ENCODE assay signal across 2 cellular contexts in the genomic region with DNA sequence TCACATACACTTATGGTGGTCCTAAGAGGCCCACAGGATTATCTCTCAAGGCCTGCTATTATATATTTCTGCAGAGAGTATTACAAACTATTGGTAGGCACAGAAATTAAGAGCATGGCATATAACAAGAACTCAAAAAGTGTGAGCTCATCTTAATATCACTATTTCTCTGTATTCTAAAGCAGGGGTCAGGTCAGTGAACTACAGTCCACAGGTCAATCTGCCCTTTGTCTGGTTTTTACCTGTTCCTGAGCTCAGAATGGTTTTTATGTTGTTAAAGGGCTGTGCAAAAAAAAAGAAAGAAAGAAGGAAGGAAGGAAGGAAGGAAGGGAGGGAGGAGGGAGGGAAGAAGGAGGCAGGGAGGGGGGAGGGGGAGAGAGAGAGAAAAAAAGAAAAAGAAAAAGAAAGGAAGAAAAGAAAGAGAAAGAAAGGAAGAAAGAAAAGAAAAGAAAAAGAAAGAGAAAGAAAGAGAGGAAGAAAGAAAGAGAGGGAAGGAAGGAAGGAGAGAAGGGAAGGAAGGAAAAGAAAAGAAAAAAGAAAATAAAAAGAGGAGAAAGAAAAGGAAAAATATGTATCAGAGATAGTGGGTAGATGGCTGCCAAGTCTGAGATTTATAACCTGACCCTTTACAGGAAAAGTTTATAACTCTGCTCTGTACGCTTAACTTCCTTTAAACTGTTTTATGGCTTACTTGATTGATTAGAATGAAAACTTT.
TF ChIP-seq lines count a peak whose summit lies in the region.

No MANE protein-coding gene starts in this region.

TF ChIP-seq in WTC11, 78 proteins besides CTCF, POLR2A, EP300 and RAD21:
- no peak for TF ChIP-seq ZNF219 (CRISPR knock-in tag; IDR thresholded peaks at IDR 0.05; ENCODE audit: borderline replicate concordance)
- TF ChIP-seq, protein P1, sequence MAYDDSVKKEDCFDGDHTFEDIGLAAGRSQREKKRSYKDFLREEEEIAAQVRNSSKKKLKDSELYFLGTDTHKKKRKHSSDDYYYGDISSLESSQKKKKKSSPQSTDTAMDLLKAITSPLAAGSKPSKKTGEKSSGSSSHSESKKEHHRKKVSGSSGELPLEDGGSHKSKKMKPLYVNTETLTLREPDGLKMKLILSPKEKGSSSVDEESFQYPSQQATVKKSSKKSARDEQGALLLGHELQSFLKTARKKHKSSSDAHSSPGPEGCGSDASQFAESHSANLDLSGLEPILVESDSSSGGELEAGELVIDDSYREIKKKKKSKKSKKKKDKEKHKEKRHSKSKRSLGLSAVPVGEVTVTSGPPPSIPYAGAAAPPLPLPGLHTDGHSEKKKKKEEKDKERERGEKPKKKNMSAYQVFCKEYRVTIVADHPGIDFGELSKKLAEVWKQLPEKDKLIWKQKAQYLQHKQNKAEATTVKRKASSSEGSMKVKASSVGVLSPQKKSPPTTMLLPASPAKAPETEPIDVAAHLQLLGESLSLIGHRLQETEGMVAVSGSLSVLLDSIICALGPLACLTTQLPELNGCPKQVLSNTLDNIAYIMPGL (CRISPR knock-in tag; IDR thresholded peaks at IDR 0.05), result no peak
- TF ChIP-seq, protein P2, sequence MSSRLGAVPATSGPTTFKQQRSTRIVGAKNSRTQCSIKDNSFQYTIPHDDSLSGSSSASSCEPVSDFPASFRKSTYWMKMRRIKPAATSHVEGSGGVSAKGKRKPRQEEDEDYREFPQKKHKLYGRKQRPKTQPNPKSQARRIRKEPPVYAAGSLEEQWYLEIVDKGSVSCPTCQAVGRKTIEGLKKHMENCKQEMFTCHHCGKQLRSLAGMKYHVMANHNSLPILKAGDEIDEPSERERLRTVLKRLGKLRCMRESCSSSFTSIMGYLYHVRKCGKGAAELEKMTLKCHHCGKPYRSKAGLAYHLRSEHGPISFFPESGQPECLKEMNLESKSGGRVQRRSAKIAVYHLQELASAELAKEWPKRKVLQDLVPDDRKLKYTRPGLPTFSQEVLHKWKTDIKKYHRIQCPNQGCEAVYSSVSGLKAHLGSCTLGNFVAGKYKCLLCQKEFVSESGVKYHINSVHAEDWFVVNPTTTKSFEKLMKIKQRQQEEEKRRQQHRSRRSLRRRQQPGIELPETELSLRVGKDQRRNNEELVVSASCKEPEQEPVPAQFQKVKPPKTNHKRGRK (CRISPR knock-in tag; IDR thresholded peaks at IDR 0.05; ENCODE audit: borderline replicate concordance), result peak; percentile 90; the same call in 1 of the 2 replicates
- no peak for TF ChIP-seq NR3C1 (CRISPR knock-in tag; conservative IDR thresholded peaks at IDR 0.05; ENCODE audit: low read depth)
- TF ChIP-seq, protein P3, sequence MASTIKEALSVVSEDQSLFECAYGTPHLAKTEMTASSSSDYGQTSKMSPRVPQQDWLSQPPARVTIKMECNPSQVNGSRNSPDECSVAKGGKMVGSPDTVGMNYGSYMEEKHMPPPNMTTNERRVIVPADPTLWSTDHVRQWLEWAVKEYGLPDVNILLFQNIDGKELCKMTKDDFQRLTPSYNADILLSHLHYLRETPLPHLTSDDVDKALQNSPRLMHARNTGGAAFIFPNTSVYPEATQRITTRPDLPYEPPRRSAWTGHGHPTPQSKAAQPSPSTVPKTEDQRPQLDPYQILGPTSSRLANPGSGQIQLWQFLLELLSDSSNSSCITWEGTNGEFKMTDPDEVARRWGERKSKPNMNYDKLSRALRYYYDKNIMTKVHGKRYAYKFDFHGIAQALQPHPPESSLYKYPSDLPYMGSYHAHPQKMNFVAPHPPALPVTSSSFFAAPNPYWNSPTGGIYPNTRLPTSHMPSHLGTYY (CRISPR knock-in tag; IDR thresholded peaks at IDR 0.05), result no peak
- TF ChIP-seq, protein P4, sequence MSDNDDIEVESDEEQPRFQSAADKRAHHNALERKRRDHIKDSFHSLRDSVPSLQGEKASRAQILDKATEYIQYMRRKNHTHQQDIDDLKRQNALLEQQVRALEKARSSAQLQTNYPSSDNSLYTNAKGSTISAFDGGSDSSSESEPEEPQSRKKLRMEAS (CRISPR knock-in tag; IDR thresholded peaks at IDR 0.05), result no peak

TF ChIP-seq in HepG2, 621 proteins besides CTCF, POLR2A, EP300 and RAD21:
- TF ChIP-seq MBNL3 (CRISPR knock-in tag; conservative IDR thresholded peaks at IDR 0.05) (no peak), ARHGAP35 (CRISPR knock-in tag; IDR thresholded peaks at IDR 0.05; ENCODE audit: borderline replicate concordance) (no peak), ZNF761 (CRISPR knock-in tag; conservative IDR thresholded peaks at IDR 0.05) (no peak), SMARCC2 (IDR thresholded peaks at IDR 0.05) (no peak), CBX5 (CRISPR knock-in tag; IDR thresholded peaks at IDR 0.05; ENCODE audit: borderline replicate concordance) (no peak), GPN1 (CRISPR knock-in tag; IDR thresholded peaks at IDR 0.05; ENCODE audit: borderline replicate concordance) (no peak), ZNF557 (CRISPR knock-in tag; IDR thresholded peaks at IDR 0.05) (no peak), ZNF431 (CRISPR knock-in tag; IDR thresholded peaks at IDR 0.05; ENCODE audit: borderline replicate concordance, low read depth) (no peak), ZNF232 (CRISPR knock-in tag; IDR thresholded peaks at IDR 0.05; ENCODE audit: borderline replicate concordance) (no peak), ZNF670 (CRISPR knock-in tag; IDR thresholded peaks at IDR 0.05; ENCODE audit: borderline replicate concordance) (no peak), RBM22 (optimal IDR thresholded peaks at IDR 0.05; ENCODE audit: low read length) (no peak), HNF4A (CRISPR knock-in tag; IDR thresholded peaks at IDR 0.05) (peak; percentile 14; the same call in 1 of the 2 replicates), HNRNPK (IDR thresholded peaks at IDR 0.05; ENCODE audit: low read depth, low read length, poor library complexity, severe bottlenecking) (peak; percentile 63)
- TF ChIP-seq, protein P5, sequence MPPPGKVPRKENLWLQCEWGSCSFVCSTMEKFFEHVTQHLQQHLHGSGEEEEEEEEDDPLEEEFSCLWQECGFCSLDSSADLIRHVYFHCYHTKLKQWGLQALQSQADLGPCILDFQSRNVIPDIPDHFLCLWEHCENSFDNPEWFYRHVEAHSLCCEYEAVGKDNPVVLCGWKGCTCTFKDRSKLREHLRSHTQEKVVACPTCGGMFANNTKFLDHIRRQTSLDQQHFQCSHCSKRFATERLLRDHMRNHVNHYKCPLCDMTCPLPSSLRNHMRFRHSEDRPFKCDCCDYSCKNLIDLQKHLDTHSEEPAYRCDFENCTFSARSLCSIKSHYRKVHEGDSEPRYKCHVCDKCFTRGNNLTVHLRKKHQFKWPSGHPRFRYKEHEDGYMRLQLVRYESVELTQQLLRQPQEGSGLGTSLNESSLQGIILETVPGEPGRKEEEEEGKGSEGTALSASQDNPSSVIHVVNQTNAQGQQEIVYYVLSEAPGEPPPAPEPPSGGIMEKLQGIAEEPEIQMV (CRISPR knock-in tag; IDR thresholded peaks at IDR 0.05; ENCODE audit: low read depth), result no peak
- TF ChIP-seq, protein P6, sequence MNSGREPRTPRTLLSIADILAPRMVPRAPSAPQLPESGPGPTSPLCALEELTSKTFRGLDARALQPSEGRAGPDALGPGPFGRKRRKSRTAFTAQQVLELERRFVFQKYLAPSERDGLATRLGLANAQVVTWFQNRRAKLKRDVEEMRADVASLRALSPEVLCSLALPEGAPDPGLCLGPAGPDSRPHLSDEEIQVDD (CRISPR knock-in tag; IDR thresholded peaks at IDR 0.05; ENCODE audit: borderline replicate concordance), result no peak
- TF ChIP-seq, protein P7, sequence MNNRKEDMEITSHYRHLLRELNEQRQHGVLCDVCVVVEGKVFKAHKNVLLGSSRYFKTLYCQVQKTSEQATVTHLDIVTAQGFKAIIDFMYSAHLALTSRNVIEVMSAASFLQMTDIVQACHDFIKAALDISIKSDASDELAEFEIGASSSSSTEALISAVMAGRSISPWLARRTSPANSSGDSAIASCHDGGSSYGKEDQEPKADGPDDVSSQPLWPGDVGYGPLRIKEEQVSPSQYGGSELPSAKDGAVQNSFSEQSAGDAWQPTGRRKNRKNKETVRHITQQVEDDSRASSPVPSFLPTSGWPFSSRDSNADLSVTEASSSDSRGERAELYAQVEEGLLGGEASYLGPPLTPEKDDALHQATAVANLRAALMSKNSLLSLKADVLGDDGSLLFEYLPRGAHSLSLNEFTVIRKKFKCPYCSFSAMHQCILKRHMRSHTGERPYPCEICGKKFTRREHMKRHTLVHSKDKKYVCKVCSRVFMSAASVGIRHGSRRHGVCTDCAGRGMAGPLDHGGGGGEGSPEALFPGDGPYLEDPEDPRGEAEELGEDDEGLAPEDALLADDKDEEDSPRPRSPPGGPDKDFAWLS (CRISPR knock-in tag; IDR thresholded peaks at IDR 0.05; ENCODE audit: borderline replicate concordance), result no peak
- TF ChIP-seq, protein P8, sequence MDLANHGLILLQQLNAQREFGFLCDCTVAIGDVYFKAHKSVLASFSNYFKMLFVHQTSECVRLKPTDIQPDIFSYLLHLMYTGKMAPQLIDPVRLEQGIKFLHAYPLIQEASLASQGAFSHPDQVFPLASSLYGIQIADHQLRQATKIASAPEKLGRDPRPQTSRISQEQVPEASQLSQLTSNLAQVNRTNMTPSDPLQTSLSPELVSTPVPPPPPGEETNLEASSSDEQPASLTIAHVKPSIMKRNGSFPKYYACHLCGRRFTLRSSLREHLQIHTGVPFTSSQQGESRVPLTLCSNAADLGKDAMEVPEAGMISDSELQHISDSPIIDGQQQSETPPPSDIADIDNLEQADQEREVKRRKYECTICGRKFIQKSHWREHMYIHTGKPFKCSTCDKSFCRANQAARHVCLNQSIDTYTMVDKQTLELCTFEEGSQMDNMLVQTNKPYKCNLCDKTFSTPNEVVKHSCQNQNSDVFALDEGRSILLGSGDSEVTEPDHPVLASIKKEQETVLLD (CRISPR knock-in tag; IDR thresholded peaks at IDR 0.05; ENCODE audit: low read depth), result no peak
- TF ChIP-seq, protein P2 (CRISPR knock-in tag; IDR thresholded peaks at IDR 0.05), result peak; percentile 66; the same call in 1 of the 2 replicates
- TF ChIP-seq, protein P9, sequence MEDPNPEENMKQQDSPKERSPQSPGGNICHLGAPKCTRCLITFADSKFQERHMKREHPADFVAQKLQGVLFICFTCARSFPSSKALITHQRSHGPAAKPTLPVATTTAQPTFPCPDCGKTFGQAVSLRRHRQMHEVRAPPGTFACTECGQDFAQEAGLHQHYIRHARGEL (CRISPR knock-in tag; IDR thresholded peaks at IDR 0.05), result no peak
- TF ChIP-seq, protein P10, sequence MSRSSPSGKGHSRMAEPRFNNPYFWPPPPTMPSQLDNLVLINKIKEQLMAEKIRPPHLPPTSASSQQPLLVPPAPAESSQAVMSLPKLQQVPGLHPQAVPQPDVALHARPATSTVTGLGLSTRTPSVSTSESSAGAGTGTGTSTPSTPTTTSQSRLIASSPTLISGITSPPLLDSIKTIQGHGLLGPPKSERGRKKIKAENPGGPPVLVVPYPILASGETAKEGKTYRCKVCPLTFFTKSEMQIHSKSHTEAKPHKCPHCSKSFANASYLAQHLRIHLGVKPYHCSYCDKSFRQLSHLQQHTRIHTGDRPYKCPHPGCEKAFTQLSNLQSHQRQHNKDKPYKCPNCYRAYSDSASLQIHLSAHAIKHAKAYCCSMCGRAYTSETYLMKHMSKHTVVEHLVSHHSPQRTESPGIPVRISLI (CRISPR knock-in tag; IDR thresholded peaks at IDR 0.05; ENCODE audit: borderline replicate concordance), result no peak
- TF ChIP-seq, protein P11, sequence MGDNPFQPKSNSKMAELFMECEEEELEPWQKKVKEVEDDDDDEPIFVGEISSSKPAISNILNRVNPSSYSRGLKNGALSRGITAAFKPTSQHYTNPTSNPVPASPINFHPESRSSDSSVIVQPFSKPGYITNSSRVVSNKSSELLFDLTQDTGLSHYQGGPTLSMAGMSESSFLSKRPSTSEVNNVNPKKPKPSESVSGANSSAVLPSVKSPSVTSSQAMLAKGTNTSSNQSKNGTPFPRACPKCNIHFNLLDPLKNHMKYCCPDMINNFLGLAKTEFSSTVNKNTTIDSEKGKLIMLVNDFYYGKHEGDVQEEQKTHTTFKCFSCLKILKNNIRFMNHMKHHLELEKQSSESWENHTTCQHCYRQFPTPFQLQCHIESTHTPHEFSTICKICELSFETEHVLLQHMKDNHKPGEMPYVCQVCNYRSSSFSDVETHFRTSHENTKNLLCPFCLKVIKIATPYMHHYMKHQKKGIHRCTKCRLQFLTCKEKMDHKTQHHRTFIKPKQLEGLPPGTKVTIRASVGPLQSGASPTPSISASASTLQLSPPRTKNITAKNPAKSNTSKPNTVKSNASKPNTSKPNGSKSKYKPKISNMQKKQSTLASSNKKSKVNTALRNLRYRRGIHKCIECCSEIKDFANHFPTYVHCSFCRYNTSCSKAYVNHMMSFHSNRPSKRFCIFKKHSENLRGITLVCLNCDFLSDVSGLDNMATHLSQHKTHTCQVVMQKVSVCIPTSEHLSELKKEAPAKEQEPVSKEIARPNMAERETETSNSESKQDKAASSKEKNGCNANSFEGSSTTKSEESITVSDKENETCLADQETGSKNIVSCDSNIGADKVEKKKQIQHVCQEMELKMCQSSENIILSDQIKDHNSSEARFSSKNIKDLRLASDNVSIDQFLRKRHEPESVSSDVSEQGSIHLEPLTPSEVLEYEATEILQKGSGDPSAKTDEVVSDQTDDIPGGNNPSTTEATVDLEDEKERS (CRISPR knock-in tag; IDR thresholded peaks at IDR 0.05), result no peak
- TF ChIP-seq, protein P12, sequence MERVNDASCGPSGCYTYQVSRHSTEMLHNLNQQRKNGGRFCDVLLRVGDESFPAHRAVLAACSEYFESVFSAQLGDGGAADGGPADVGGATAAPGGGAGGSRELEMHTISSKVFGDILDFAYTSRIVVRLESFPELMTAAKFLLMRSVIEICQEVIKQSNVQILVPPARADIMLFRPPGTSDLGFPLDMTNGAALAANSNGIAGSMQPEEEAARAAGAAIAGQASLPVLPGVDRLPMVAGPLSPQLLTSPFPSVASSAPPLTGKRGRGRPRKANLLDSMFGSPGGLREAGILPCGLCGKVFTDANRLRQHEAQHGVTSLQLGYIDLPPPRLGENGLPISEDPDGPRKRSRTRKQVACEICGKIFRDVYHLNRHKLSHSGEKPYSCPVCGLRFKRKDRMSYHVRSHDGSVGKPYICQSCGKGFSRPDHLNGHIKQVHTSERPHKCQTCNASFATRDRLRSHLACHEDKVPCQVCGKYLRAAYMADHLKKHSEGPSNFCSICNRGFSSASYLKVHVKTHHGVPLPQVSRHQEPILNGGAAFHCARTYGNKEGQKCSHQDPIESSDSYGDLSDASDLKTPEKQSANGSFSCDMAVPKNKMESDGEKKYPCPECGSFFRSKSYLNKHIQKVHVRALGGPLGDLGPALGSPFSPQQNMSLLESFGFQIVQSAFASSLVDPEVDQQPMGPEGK (CRISPR knock-in tag; IDR thresholded peaks at IDR 0.05), result no peak
- TF ChIP-seq, protein P13, sequence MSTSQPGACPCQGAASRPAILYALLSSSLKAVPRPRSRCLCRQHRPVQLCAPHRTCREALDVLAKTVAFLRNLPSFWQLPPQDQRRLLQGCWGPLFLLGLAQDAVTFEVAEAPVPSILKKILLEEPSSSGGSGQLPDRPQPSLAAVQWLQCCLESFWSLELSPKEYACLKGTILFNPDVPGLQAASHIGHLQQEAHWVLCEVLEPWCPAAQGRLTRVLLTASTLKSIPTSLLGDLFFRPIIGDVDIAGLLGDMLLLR (CRISPR knock-in tag; IDR thresholded peaks at IDR 0.05), result no peak
TF ChIP-seq in HepG2: peak in this region for 3.
